In the genomic region with DNA sequence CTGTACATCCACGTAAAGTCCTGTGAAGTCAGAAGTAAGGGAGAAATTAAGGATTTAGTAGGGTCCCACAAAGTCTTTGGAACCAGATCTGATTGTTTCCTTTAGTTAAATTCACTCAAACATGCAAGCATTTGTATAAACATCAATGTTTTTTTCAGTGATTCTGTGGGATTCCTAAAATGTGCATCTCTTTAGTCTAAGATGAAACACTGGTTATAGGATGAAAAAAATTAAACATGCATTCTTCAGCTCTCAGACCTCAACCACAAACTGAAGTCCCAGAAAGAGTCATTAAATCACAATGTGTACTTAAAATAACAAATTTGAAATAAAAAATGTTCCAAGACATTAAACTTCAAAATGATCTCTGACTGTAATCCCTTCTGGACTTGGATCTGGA, we compare ENCODE assay signal across 26 cellular contexts.
A peak's percentile ranks its signal among the peaks of the same experiment; 100 is the strongest.
DNase-seq lines count a peak whose midpoint lies in the region; ATAC-seq and TF ChIP-seq lines count a peak whose summit lies in the region.
"Had no signal": no experiment of that assay in that cellular context is flagged by ENCODE, and none has a peak within 500 bp of the region (broad histone marks: within the 10 kb centered on the region; RNA-seq: fewer than 3 reads in every experiment).

No MANE protein-coding gene starts in this region.

- no peaks in the 10 kb centered on the region for H3K27me3 Mint-ChIP-seq in glutamatergic neuron (ENCODE audit: unreplicated experiment)
- peaks cover 3 to 7% of the 10 kb centered on the region in 2 donors for H3K27me3 Mint-ChIP-seq in natural killer cell treated with Interleukin-12 subunit alpha and Interleukin-12 subunit beta and Interleukin-15 and Interleukin-18, amount 100 ng/mL, for 72 hours
- H3K27me3 Mint-ChIP-seq: naive B cell; stimulated activated naive B cell treated with anti-CD40 and anti-IgM and Interleukin-4, amounts not matched to agents 10 μg/mL and 1 μg/mL and 100 μg/mL, for 72 hours had no signal

- H3K4me3 Mint-ChIP-seq in glutamatergic neuron (ENCODE audit: unreplicated experiment): no peak overlapping the region
- no peak overlapping the region for H3K4me3 Mint-ChIP-seq in natural killer cell treated with Interleukin-12 subunit alpha and Interleukin-12 subunit beta and Interleukin-15 and Interleukin-18, amount 100 ng/mL, for 72 hours
- H3K4me3 Mint-ChIP-seq: activated CD4-positive, alpha-beta T cell treated with anti-CD3 and anti-CD28 coated beads, Interleukin-2, amount 10 ng/mL, durations not matched to agents 24 days and 14 days; activated CD8-positive, alpha-beta memory T cell treated with anti-CD3 and anti-CD28 coated beads, Interleukin-2, amount 10 ng/mL, durations not matched to agents 7 days and 5 days; activated naive CD4-positive, alpha-beta T cell treated with anti-CD3 and anti-CD28 coated beads for 36 hours; naive B cell; stimulated activated naive B cell treated with anti-CD40 and anti-IgM and Interleukin-4, amounts not matched to agents 10 μg/mL and 1 μg/mL and 100 μg/mL, for 72 hours had no signal

- H3K4me3 ChIP-seq in HFF-Myc (replicated peaks; ENCODE audit: low read depth, low read length) (0 out of 2 replicates have a peak overlapping the region, but pooled peaks have one; percentile 8), astrocyte of the spinal cord (ENCODE audit: low read depth, low read length) (no peak overlapping the region)
- H3K4me3 ChIP-seq: left lung, ovary, spleen, suprapubic skin had no signal

- H3K27ac Mint-ChIP-seq in glutamatergic neuron (ENCODE audit: unreplicated experiment): peak overlapping the region; percentile 19
- no peak overlapping the region for H3K27ac Mint-ChIP-seq in natural killer cell treated with Interleukin-12 subunit alpha and Interleukin-12 subunit beta and Interleukin-15 and Interleukin-18, amount 100 ng/mL, for 72 hours
- H3K27ac Mint-ChIP-seq: activated CD4-positive, alpha-beta T cell treated with anti-CD3 and anti-CD28 coated beads, Interleukin-2, amount 10 ng/mL, durations not matched to agents 24 days and 14 days; activated CD8-positive, alpha-beta memory T cell treated with anti-CD3 and anti-CD28 coated beads, Interleukin-2, amount 10 ng/mL, durations not matched to agents 7 days and 5 days; activated naive CD4-positive, alpha-beta T cell treated with anti-CD3 and anti-CD28 coated beads for 36 hours; stimulated activated naive B cell treated with anti-CD40 and anti-IgM and Interleukin-4, amounts not matched to agents 10 μg/mL and 1 μg/mL and 100 μg/mL, for 72 hours had no signal

- TF ChIP-seq CTCF in HFF-Myc (IDR thresholded peaks at IDR 0.05; ENCODE audit: low read depth, low read length, missing control alignments) (no peak), astrocyte of the spinal cord (IDR thresholded peaks at IDR 0.05; ENCODE audit: low read depth, low read length) (no peak), glutamatergic neuron (IDR thresholded peaks at IDR 0.05; ENCODE audit: partially characterized antibody, unreplicated experiment) (no peak)

- DNase-seq in AG08396 (ENCODE audit: low spot score): peak; percentile 56
- DNase-seq in HFF-Myc (ENCODE audit: extremely low read depth, low read depth): peak; percentile 47
- DNase-seq in astrocyte of the spinal cord (ENCODE audit: low read depth, low spot score): peak; percentile 54
- DNase-seq in glutamatergic neuron: no peak
- DNase-seq in NCI-H1436 (lab: John Stamatoyannopoulos, UW): no peak
- DNase-seq in nucleus accumbens (lab: John Stamatoyannopoulos, UW): no peak
- no peak for DNase-seq in SHP77 treated with DMSO at 0.1 percent for 48 hours (lab: John Stamatoyannopoulos, UW)
- no peak for DNase-seq in natural killer cell treated with Interleukin-12 subunit alpha and Interleukin-12 subunit beta and Interleukin-15 and Interleukin-18, amount 100 ng/mL, for 72 hours (ENCODE audit: low spot score)
- DNase-seq: activated CD8-positive, alpha-beta memory T cell treated with anti-CD3 and anti-CD28 coated beads, Interleukin-2, amount 10 ng/mL, durations not matched to agents 7 days and 5 days; activated naive CD4-positive, alpha-beta T cell treated with anti-CD3 and anti-CD28 coated beads for 36 hours; caudate nucleus; foreskin melanocyte; Karpas-422; left lung; naive B cell; NCI-H1048; NCI-H187 treated with DMSO at 0.1 percent for 48 hours; NCI-H2227 treated with DMSO at 0.1 percent for 48 hours; NCI-H748 treated with DMSO at 0.1 percent for 48 hours; ovary; retina; spleen; stimulated activated CD4-positive, alpha-beta T cell treated with anti-CD3 and anti-CD28 coated beads, Interleukin-4, amount 100 ng/mL, for 1 hour; stimulated activated naive B cell treated with anti-CD40 and anti-IgM and Interleukin-4, amounts not matched to agents 10 μg/mL and 1 μg/mL and 100 μg/mL, for 72 hours had no signal

- H3K4me1 Mint-ChIP-seq in glutamatergic neuron (ENCODE audit: low read depth, unreplicated experiment): peaks cover 49% of the 10 kb centered on the region
- no peaks in the 10 kb centered on the region for H3K4me1 Mint-ChIP-seq in natural killer cell treated with Interleukin-12 subunit alpha and Interleukin-12 subunit beta and Interleukin-15 and Interleukin-18, amount 100 ng/mL, for 72 hours (ENCODE audit: low read depth in 2 of 2)
- H3K4me1 Mint-ChIP-seq: activated CD8-positive, alpha-beta memory T cell treated with anti-CD3 and anti-CD28 coated beads, Interleukin-2, amount 10 ng/mL, durations not matched to agents 7 days and 5 days had no signal

- no peak for ATAC-seq in natural killer cell treated with Interleukin-12 subunit alpha and Interleukin-12 subunit beta and Interleukin-15 and Interleukin-18, amount 100 ng/mL, for 72 hours
- ATAC-seq: activated CD8-positive, alpha-beta memory T cell treated with anti-CD3 and anti-CD28 coated beads, Interleukin-2, amount 10 ng/mL, durations not matched to agents 7 days and 5 days; stimulated activated naive B cell treated with anti-CD40 and anti-IgM and Interleukin-4, amounts not matched to agents 10 μg/mL and 1 μg/mL and 100 μg/mL, for 72 hours had no signal

- H3K36me3 Mint-ChIP-seq in glutamatergic neuron (ENCODE audit: unreplicated experiment): no peaks in the 10 kb centered on the region
- no peaks in the 10 kb centered on the region for H3K36me3 Mint-ChIP-seq in natural killer cell treated with Interleukin-12 subunit alpha and Interleukin-12 subunit beta and Interleukin-15 and Interleukin-18, amount 100 ng/mL, for 72 hours
- H3K36me3 Mint-ChIP-seq: activated CD8-positive, alpha-beta memory T cell treated with anti-CD3 and anti-CD28 coated beads, Interleukin-2, amount 10 ng/mL, durations not matched to agents 7 days and 5 days; naive B cell; stimulated activated naive B cell treated with anti-CD40 and anti-IgM and Interleukin-4, amounts not matched to agents 10 μg/mL and 1 μg/mL and 100 μg/mL, for 72 hours had no signal

- peaks cover 8% of the 10 kb centered on the region for H3K9me3 Mint-ChIP-seq in glutamatergic neuron (ENCODE audit: unreplicated experiment)
- no peaks in the 10 kb centered on the region for H3K9me3 Mint-ChIP-seq in natural killer cell treated with Interleukin-12 subunit alpha and Interleukin-12 subunit beta and Interleukin-15 and Interleukin-18, amount 100 ng/mL, for 72 hours
- H3K9me3 Mint-ChIP-seq: activated CD4-positive, alpha-beta T cell treated with anti-CD3 and anti-CD28 coated beads, Interleukin-2, amount 10 ng/mL, durations not matched to agents 24 days and 14 days; activated naive CD4-positive, alpha-beta T cell treated with anti-CD3 and anti-CD28 coated beads for 36 hours; stimulated activated naive B cell treated with anti-CD40 and anti-IgM and Interleukin-4, amounts not matched to agents 10 μg/mL and 1 μg/mL and 100 μg/mL, for 72 hours had no signal

- in situ Hi-C loops in astrocyte of the spinal cord (cut with HindIII; ENCODE audit: low sequenced_read_pairs): no loop called here

Comparison
In these comparisons a context has a peak if more than half of its experiments do, and no peak if none do; other contexts are left out.
1. DNase-seq: peak in AG08396 (single experiment), HFF-Myc (single experiment) and astrocyte of the spinal cord (single experiment); none in glutamatergic neuron (single experiment), NCI-H1436 (single experiment), nucleus accumbens (0 of 56), SHP77 treated with DMSO at 0.1 percent for 48 hours (single experiment) and natural killer cell treated with Interleukin-12 subunit alpha and Interleukin-12 subunit beta and Interleukin-15 and Interleukin-18, amount 100 ng/mL, for 72 hours (single experiment).